In genomic region chr20:44218441-44218840, GRCh38 we compare ENCODE assay signal across 16 cellular contexts. TPM values are rescaled to one million over a fixed set of nuclear protein-coding genes. Genes with fewer than 3 reads are reported as not detected.
A peak's percentile ranks its signal among the peaks of the same experiment; 100 is the strongest.
DNase-seq lines count a peak whose midpoint lies in the region; ATAC-seq, FAIRE-seq and TF ChIP-seq lines count a peak whose summit lies in the region.
"Had no signal": no experiment of that assay in that cellular context is flagged by ENCODE, and none has a peak within 500 bp of the region (broad histone marks: within the 10 kb centered on the region; RNA-seq: fewer than 3 reads in every experiment).

No MANE protein-coding gene starts in this region.

- no peak for FAIRE-seq in RCC 7860 (lab: Jason Lieb, UNC)

- intact Hi-C loops in natural killer cell (cut with micrococcal nuclease): loop anchor here (5.0 to 10.0 kb wide), 4 partner anchors 169 to 519 kb away; no protein-coding TSS in a partner anchor

- no peaks in the 10 kb centered on the region for H3K9me3 ChIP-seq in T-helper 17 cell (ENCODE audit: control insufficient read depth, low read length, poor library complexity, severe bottlenecking)
- H3K9me3 ChIP-seq: upper lobe of left lung had no signal

- CTCF ChIA-PET in WTC11 (lab: Charles Lee): interaction anchor here (0.9 to 5.2 kb wide), 15 partner anchors 13 to 257 kb away, joined by 3 to 85 read pairs (median 12); partner anchors contain the start of genes FITM2, GDAP1L1 and TTPAL

- ATAC-seq in T-helper 17 cell: peak; percentile 72
- ATAC-seq in natural killer cell: peak; percentile 36 to 42 (median 38)
- ATAC-seq in WTC11: no peak

- POLR2A ChIA-PET in WTC11 (lab: Charles Lee): interaction anchor here (0.9 kb wide), 1 partner anchor 8 kb away, joined by 4 read pairs; the partner anchor contains the start of gene OSER1

- peak in 3 of 4 experiments; percentile 9 to 30 (median 28) for DNase-seq in activated CD4-positive, CD25-positive, alpha-beta regulatory T cell (lab: John Stamatoyannopoulos, UW)
- DNase-seq in activated CD4-positive, CD25-positive, alpha-beta regulatory T cell treated with anti-CD3 and anti-CD28 coated beads, Interleukin-2, amount 50 U/mL, for 72 hours: no peak
- peak in 2 of 3 donors; percentile 23 to 34 for DNase-seq in T-helper 17 cell
- DNase-seq in activated effector memory CD4-positive, alpha-beta T cell treated with Interleukin-2 at 50 U/mL for 16 hours: peak; percentile 51
- DNase-seq in natural killer cell: no peak
- no peak for DNase-seq in RCC 7860 (ENCODE audit: low spot score)
- no peak for DNase-seq in SIG-M5 (lab: John Stamatoyannopoulos, UW)
- no peak for DNase-seq in WTC11 (ENCODE audit: low spot score)
- DNase-seq: DMS53, NCI-H1092 treated with DMSO at 0.1 percent for 48 hours, NCI-H345 had no signal

- H3K36me3 Mint-ChIP-seq in T-helper 17 cell (ENCODE audit: low read depth) (peaks cover 9% of the 10 kb centered on the region), natural killer cell (peaks cover 6% of the 10 kb centered on the region), WTC11 (no peaks in the 10 kb centered on the region)

- H3K4me1 Mint-ChIP-seq in T-helper 17 cell (peaks cover 55% of the 10 kb centered on the region), natural killer cell (peaks cover 49 to 54% of the 10 kb centered on the region in 2 donors), WTC11 (peaks cover 28% of the 10 kb centered on the region)

- H3K27me3 Mint-ChIP-seq in T-helper 17 cell (no peaks in the 10 kb centered on the region), natural killer cell (ENCODE audit: low read depth in 2 of 2) (no peaks in the 10 kb centered on the region), WTC11 (ENCODE audit: low read depth) (no peaks in the 10 kb centered on the region)

- H3K4me3 Mint-ChIP-seq in T-helper 17 cell (peak overlapping the region; percentile 93), natural killer cell (peak overlapping the region; percentile 92), WTC11 (no peak overlapping the region)
- H3K4me3 Mint-ChIP-seq: dendritic cell treated with granulocyte-macrophage colony-stimulating factor and Interleukin-4, amounts not matched to agents 40 ng/mL and 50 ng/mL, for 4 days had no signal

- H3K9me3 Mint-ChIP-seq in natural killer cell: no peaks in the 10 kb centered on the region
- H3K9me3 Mint-ChIP-seq in WTC11: no peaks in the 10 kb centered on the region
- H3K9me3 Mint-ChIP-seq: dendritic cell treated with granulocyte-macrophage colony-stimulating factor and Interleukin-4, amounts not matched to agents 40 ng/mL and 50 ng/mL, for 4 days had no signal

- TF ChIP-seq CTCF in natural killer cell (IDR thresholded peaks at IDR 0.05) (no peak), WTC11 (IDR thresholded peaks at IDR 0.05) (no peak)

- H3K27ac Mint-ChIP-seq in T-helper 17 cell (peak overlapping the region; percentile 96), natural killer cell (peak overlapping the region; percentile 37 to 68), WTC11 (no peak overlapping the region)
- H3K27ac Mint-ChIP-seq: dendritic cell treated with granulocyte-macrophage colony-stimulating factor and Interleukin-4, amounts not matched to agents 40 ng/mL and 50 ng/mL, for 4 days had no signal

TF ChIP-seq in WTC11, 78 proteins besides CTCF, POLR2A, EP300 and RAD21:
- TF ChIP-seq SOX15 (CRISPR knock-in tag; IDR thresholded peaks at IDR 0.05) (no peak), STAT6 (CRISPR knock-in tag; conservative IDR thresholded peaks at IDR 0.05; ENCODE audit: low read depth) (no peak), NR2C2 (CRISPR knock-in tag; IDR thresholded peaks at IDR 0.05) (no peak), ZNF121 (CRISPR knock-in tag; IDR thresholded peaks at IDR 0.05) (no peak), ZNF532 (CRISPR knock-in tag; IDR thresholded peaks at IDR 0.05; ENCODE audit: borderline replicate concordance) (no peak), TEAD4 (CRISPR knock-in tag; IDR thresholded peaks at IDR 0.05) (no peak), CBFB (CRISPR knock-in tag; IDR thresholded peaks at IDR 0.05; ENCODE audit: low read depth) (no peak), MYBL2 (CRISPR knock-in tag; IDR thresholded peaks at IDR 0.05) (no peak), AR (CRISPR knock-in tag; IDR thresholded peaks at IDR 0.05) (no peak)
TF ChIP-seq in WTC11: peak in this region for 0.

RNA-seq across cellular contexts. Expression of gene OSER1, which starts 7.9 kb away (rescaled TPM):
- total RNA-seq in T-helper 17 cell (100 to 1,000 TPM in 1 of 2 donors, 10 to 100 TPM in 1; 88.5 to 103 TPM), natural killer cell (10 to 100 TPM; 72.3 to 93.9 (median 78.3) TPM), WTC11 (2021) (21.4 to 24.3 TPM (median 21.8 TPM) in 3 replicates)

RNA-seq across cellular contexts. Expression of gene GDAP1L1, which starts 28.7 kb away (rescaled TPM):
- total RNA-seq in T-helper 17 cell (not detected), natural killer cell (not detected), WTC11 (2021) (7.5 to 10.3 TPM (median 8.8 TPM) in 3 replicates)
- total RNA-seq: A172, HT1080, mucosa of gallbladder, upper lobe of left lung had no signal

RNA-seq across cellular contexts. Expression of gene JPH2, which starts 31.5 kb away (rescaled TPM):
- total RNA-seq in T-helper 17 cell (not detected), natural killer cell (not detected), WTC11 (2021) (0.81 to 1.1 TPM (median 0.94 TPM) in 3 replicates)

Comparison
In these comparisons a context has a peak if more than half of its experiments do, and no peak if none do; other contexts are left out.
1. DNase-seq: peak in activated CD4-positive, CD25-positive, alpha-beta regulatory T cell (3 of 4), T-helper 17 cell (2 of 3) and activated effector memory CD4-positive, alpha-beta T cell treated with Interleukin-2 at 50 U/mL for 16 hours (single experiment); none in activated CD4-positive, CD25-positive, alpha-beta regulatory T cell treated with anti-CD3 and anti-CD28 coated beads, Interleukin-2, amount 50 U/mL, for 72 hours (single experiment), natural killer cell (single experiment), RCC 7860 (single experiment), SIG-M5 (single experiment) and WTC11 (single experiment).